ENCODE assay signal across 1 cellular context in the genomic region with DNA sequence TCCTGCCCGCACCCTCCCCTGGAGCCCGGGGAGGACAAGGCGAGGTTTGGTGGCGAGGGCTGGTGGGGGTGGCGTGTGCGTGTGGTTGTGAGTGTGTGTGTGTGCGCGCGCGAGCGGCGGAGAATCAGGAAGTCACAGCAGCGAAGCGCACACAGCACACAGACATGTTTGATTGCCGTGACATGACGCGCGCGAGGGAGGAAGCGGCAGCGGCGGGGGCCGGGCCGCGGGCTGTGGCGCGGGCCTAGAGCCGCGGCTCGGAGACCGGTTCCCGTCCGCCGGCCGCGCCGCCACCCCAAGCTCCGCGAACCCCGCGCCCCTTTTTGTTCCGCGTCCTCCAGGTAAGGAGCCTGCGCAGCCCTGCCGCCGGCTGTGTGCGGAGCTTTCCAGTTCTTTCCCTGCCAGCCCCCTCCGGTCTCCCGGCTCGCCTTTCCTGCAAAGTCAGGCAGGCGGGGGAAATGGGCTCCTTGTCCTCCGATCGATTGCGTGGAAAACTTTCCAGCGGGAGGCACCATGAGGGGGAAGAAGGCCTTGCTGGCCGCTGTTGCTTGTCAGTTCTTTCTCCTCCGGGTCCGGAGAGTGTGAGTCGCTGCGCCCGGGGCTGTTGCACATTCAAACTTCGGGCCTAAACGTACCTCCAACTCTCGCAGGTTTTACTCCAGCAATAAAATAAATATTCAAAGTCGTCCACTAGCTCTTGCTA.
TF ChIP-seq lines count a peak whose summit lies in the region.

No MANE protein-coding gene starts in this region.

TF ChIP-seq in HepG2, 621 proteins besides CTCF, POLR2A, EP300 and RAD21 (continued from another document and continues in another):
- TF ChIP-seq KDM2A (CRISPR knock-in tag; IDR thresholded peaks at IDR 0.05; ENCODE audit: borderline replicate concordance, low read depth): peak; percentile 66; the same call in 1 of the 2 replicates
- TF ChIP-seq NKX3-1 (CRISPR knock-in tag; IDR thresholded peaks at IDR 0.05): no peak
- TF ChIP-seq RXRB (CRISPR knock-in tag; IDR thresholded peaks at IDR 0.05; ENCODE audit: borderline replicate concordance): no peak
- no peak for TF ChIP-seq ZFP36 (IDR thresholded peaks at IDR 0.05; ENCODE audit: borderline replicate concordance, low read depth, low read length, partially characterized antibody)
- TF ChIP-seq, protein P1, sequence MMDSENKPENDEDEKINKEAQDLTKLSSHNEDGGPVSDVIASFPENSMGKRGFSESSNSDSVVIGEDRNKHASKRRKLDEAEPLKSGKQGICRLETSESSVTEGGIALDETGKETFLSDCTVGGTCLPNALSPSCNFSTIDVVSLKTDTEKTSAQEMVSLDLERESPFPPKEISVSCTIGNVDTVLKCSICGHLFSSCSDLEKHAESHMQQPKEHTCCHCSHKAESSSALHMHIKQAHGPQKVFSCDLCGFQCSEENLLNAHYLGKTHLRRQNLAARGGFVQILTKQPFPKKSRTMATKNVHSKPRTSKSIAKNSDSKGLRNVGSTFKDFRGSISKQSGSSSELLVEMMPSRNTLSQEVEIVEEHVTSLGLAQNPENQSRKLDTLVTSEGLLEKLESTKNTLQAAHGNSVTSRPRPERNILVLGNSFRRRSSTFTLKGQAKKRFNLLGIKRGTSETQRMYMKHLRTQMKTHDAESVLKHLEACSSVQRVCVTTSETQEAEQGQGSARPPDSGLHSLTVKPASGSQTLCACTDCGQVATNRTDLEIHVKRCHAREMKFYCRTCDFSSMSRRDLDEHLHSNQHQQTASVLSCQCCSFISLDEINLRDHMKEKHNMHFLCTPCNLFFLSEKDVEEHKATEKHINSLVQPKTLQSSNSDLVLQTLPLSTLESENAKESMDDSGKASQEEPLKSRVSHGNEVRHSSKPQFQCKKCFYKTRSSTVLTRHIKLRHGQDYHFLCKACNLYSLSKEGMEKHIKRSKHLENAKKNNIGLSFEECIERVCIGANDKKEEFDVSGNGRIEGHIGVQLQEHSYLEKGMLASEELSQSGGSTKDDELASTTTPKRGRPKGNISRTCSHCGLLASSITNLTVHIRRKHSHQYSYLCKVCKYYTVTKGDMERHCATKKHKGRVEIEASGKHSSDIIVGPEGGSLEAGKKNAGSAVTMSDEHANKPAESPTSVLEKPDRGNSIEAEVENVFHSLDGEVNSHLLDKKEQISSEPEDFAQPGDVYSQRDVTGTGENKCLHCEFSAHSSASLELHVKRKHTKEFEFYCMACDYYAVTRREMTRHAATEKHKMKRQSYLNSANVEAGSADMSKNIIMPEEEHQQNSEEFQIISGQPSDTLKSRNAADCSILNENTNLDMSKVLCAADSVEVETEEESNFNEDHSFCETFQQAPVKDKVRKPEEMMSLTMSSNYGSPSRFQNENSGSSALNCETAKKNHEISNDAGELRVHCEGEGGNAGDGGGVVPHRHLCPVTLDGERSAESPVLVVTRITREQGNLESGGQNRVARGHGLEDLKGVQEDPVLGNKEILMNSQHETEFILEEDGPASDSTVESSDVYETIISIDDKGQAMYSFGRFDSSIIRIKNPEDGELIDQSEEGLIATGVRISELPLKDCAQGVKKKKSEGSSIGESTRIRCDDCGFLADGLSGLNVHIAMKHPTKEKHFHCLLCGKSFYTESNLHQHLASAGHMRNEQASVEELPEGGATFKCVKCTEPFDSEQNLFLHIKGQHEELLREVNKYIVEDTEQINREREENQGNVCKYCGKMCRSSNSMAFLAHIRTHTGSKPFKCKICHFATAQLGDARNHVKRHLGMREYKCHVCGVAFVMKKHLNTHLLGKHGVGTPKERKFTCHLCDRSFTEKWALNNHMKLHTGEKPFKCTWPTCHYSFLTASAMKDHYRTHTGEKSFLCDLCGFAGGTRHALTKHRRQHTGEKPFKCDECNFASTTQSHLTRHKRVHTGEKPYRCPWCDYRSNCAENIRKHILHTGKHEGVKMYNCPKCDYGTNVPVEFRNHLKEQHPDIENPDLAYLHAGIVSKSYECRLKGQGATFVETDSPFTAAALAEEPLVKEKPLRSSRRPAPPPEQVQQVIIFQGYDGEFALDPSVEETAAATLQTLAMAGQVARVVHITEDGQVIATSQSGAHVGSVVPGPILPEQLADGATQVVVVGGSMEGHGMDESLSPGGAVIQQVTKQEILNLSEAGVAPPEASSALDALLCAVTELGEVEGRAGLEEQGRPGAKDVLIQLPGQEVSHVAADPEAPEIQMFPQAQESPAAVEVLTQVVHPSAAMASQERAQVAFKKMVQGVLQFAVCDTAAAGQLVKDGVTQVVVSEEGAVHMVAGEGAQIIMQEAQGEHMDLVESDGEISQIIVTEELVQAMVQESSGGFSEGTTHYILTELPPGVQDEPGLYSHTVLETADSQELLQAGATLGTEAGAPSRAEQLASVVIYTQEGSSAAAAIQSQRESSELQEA (CRISPR knock-in tag; IDR thresholded peaks at IDR 0.05; ENCODE audit: not compliant biosample characterization): no peak
- no peak for TF ChIP-seq ZNF563 (CRISPR knock-in tag; IDR thresholded peaks at IDR 0.05)
- no peak for TF ChIP-seq TCF7 (IDR thresholded peaks at IDR 0.05; ENCODE audit: low read depth)
- TF ChIP-seq ARID4A (CRISPR knock-in tag; IDR thresholded peaks at IDR 0.05; ENCODE audit: borderline replicate concordance): peak; percentile 52; the same call in 1 of the 2 replicates
- peak; percentile 15; the same call in 1 of the 2 replicates for TF ChIP-seq TBX2 (CRISPR knock-in tag; IDR thresholded peaks at IDR 0.05; ENCODE audit: borderline replicate concordance)
- TF ChIP-seq ATM (IDR thresholded peaks at IDR 0.05; ENCODE audit: borderline replicate concordance): no peak
- TF ChIP-seq REXO4 (CRISPR knock-in tag; IDR thresholded peaks at IDR 0.05; ENCODE audit: borderline replicate concordance): no peak
- no peak for TF ChIP-seq ZNF18 (CRISPR knock-in tag; IDR thresholded peaks at IDR 0.05; ENCODE audit: insufficient replicate concordance)
- TF ChIP-seq KDM3A (CRISPR knock-in tag; IDR thresholded peaks at IDR 0.05; ENCODE audit: low read depth): no peak
- TF ChIP-seq ZMYM4 (CRISPR knock-in tag; IDR thresholded peaks at IDR 0.05): 0 out of 2 replicates have a peak, but pooled peaks have one; percentile 12
- TF ChIP-seq, protein P2, sequence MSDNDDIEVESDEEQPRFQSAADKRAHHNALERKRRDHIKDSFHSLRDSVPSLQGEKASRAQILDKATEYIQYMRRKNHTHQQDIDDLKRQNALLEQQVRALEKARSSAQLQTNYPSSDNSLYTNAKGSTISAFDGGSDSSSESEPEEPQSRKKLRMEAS (IDR thresholded peaks at IDR 0.05): peak; percentile 19; the same call in 1 of the 2 replicates
- no peak for TF ChIP-seq AFF4 (CRISPR knock-in tag; IDR thresholded peaks at IDR 0.05)
- TF ChIP-seq KMT2B (CRISPR knock-in tag; IDR thresholded peaks at IDR 0.05): peak; percentile 65; the same call in 1 of the 2 replicates
- TF ChIP-seq ZNF646 (CRISPR knock-in tag; IDR thresholded peaks at IDR 0.05): peak; percentile 91
- no peak for TF ChIP-seq SNAPC5 (CRISPR knock-in tag; IDR thresholded peaks at IDR 0.05; ENCODE audit: borderline replicate concordance)
